20 cellular contexts compared by ENCODE assay signal in genomic region chr5:127997131-127997775, GRCh38.
A peak's percentile ranks its signal among the peaks of the same experiment; 100 is the strongest.
DNase-seq lines count a peak whose midpoint lies in the region; ATAC-seq and TF ChIP-seq lines count a peak whose summit lies in the region.
"Had no signal": no experiment of that assay in that cellular context is flagged by ENCODE, and none has a peak within 500 bp of the region (broad histone marks: within the 10 kb centered on the region; RNA-seq: fewer than 3 reads in every experiment).

No MANE protein-coding gene starts in this region.

- WGBS in sigmoid colon, 2 donors, result 17 to 59% methylated on average over 5 of the region's 5 CpGs

- ATAC-seq in HG03460 (IDR thresholded peaks at IDR 0.05; ENCODE audit: unreplicated experiment) (no peak), lower lobe of right lung (no peak)
- ATAC-seq: activated CD4-positive, alpha-beta T cell treated with anti-CD3 and anti-CD28 coated beads for 36 hours; activated T-helper 17 cell treated with anti-CD3 and anti-CD28 coated beads, Interleukin-2, amount 50 U/mL, for 72 hours had no signal

- no peaks in the 10 kb centered on the region for H3K9me2 ChIP-seq in Karpas-422 (replicated peaks; ENCODE audit: insufficient read depth, low read length)

- no peak overlapping the region for H3K9ac ChIP-seq in Karpas-422 (ENCODE audit: low read length)

- H3K4me1 ChIP-seq in Karpas-422 (ENCODE audit: low read length) (peaks cover 30% of the 10 kb centered on the region), sigmoid colon (peaks cover 0 to 38% (median 21%) of the 10 kb centered on the region in 4 donors), lower lobe of right lung (no peaks in the 10 kb centered on the region)
- H3K4me1 ChIP-seq: BE2C, esophagus squamous epithelium had no signal

- H3K27ac ChIP-seq in Karpas-422 (ENCODE audit: low read length) (peak overlapping the region; percentile 54; the same call in 1 of the 2 replicates), sigmoid colon (peak overlapping the region in 3 of 4 donors; percentile 32 to 53 (median 44)), lower lobe of right lung (no peak overlapping the region)
- H3K27ac ChIP-seq: esophagus squamous epithelium had no signal

- H3K36me3 ChIP-seq in Karpas-422 (ENCODE audit: insufficient read depth, low read length) (peaks cover 15% of the 10 kb centered on the region), sigmoid colon (no peaks in the 10 kb centered on the region), lower lobe of right lung (no peaks in the 10 kb centered on the region)
- H3K36me3 ChIP-seq: BE2C, esophagus squamous epithelium had no signal

- H3K27me3 ChIP-seq in Karpas-422 (ENCODE audit: low read length) (no peaks in the 10 kb centered on the region), sigmoid colon (no peaks in the 10 kb centered on the region), lower lobe of right lung (ENCODE audit: low read depth) (no peaks in the 10 kb centered on the region)
- H3K27me3 ChIP-seq: BE2C, esophagus squamous epithelium had no signal

- H3K4me3 ChIP-seq in Karpas-422 (ENCODE audit: low read length), result no peak overlapping the region
- H3K4me3 ChIP-seq in fibroblast of the aortic adventitia (ENCODE audit: low read depth, low read length), result peak overlapping the region; percentile 25
- no peak overlapping the region for H3K4me3 ChIP-seq in sigmoid colon
- no peak overlapping the region for H3K4me3 ChIP-seq in lower lobe of right lung
- H3K4me3 ChIP-seq: esophagus squamous epithelium had no signal

- H4K20me1 ChIP-seq in Karpas-422 (ENCODE audit: insufficient read depth, low read depth, low read length), result no peaks in the 10 kb centered on the region

- peaks cover 38% of the 10 kb centered on the region for H3K79me2 ChIP-seq in Karpas-422 (ENCODE audit: low read length)

- no peak for TF ChIP-seq EP300 in sigmoid colon (IDR thresholded peaks at IDR 0.05)

- no peak overlapping the region for H2AFZ ChIP-seq in Karpas-422 (ENCODE audit: low read length)

- no peak overlapping the region for H3K4me2 ChIP-seq in Karpas-422 (ENCODE audit: low read depth, low read length, poor library complexity, severe bottlenecking)

- TF ChIP-seq POLR2A in sigmoid colon (IDR thresholded peaks at IDR 0.05), result no peak

- intact Hi-C loops in sigmoid colon (cut with DNase I), result no loop called here
- intact Hi-C loops in lower lobe of right lung (cut with DNase I), result no loop called here

- DNase-seq in Karpas-422, result no peak
- peak; percentile 0 for DNase-seq in OCI-M1 (lab: John Stamatoyannopoulos, UW)
- DNase-seq in fibroblast of the aortic adventitia (ENCODE audit: low read depth), result peak; percentile 92
- no peak for DNase-seq in sigmoid colon
- no peak for DNase-seq in HPDE6-E6E7 (ENCODE audit: extremely low spot score)
- no peak for DNase-seq in lower lobe of right lung
- DNase-seq: activated CD4-positive, alpha-beta T cell treated with anti-CD3 and anti-CD28 coated beads for 36 hours; activated naive CD8-positive, alpha-beta T cell treated with anti-CD3 and anti-CD28 coated beads for 36 hours; BE2C; effector memory CD4-positive, alpha-beta T cell; esophagus squamous epithelium; glutamatergic neuron; NCI-H446; occipital lobe; stimulated activated CD4-positive, alpha-beta T cell treated with anti-CD3 and anti-CD28 coated beads, Interleukin-1b, Interleukin-23, amount 100 ng/mL, for 48 hours; stimulated activated naive CD4-positive, alpha-beta T cell; SW 1271; trophoblast cell had no signal

- TF ChIP-seq CTCF in fibroblast of the aortic adventitia (IDR thresholded peaks at IDR 0.05; ENCODE audit: insufficient read depth, low read length) (peak; percentile 6), sigmoid colon (IDR thresholded peaks at IDR 0.05) (no peak), lower lobe of right lung (IDR thresholded peaks at IDR 0.05) (no peak)

- no peaks in the 10 kb centered on the region for H3K9me3 ChIP-seq in Karpas-422 (ENCODE audit: low read length)
- H3K9me3 ChIP-seq in sigmoid colon, result no peaks in the 10 kb centered on the region
- no peaks in the 10 kb centered on the region for H3K9me3 ChIP-seq in lower lobe of right lung
- H3K9me3 ChIP-seq: BE2C, esophagus squamous epithelium had no signal

Comparison
In these comparisons a context has a peak if more than half of its experiments do, and no peak if none do; other contexts are left out.
1. DNase-seq: peak in OCI-M1 (single experiment) and fibroblast of the aortic adventitia (single experiment); none in Karpas-422 (single experiment), sigmoid colon (single experiment), HPDE6-E6E7 (single experiment) and lower lobe of right lung (single experiment).